8 cellular contexts compared by ENCODE assay signal in the genomic region with DNA sequence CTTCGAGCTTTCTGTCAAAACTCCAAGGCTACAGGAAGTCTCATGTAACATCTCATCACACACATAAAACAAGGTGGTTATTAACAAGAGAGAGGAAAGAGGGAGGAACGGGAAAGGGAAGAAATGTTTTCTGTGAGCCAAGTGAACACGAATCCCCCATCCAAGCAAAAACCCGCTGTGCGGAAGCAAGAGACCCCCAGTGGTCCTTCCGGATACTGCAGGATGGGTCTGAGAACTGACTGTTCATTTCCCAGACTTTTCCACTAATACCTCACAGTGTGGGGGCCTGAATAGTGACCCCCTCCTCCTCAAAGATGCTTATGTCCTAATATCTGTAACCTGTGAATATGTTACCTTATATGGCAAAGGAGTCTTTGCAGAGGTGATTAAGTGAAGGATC. TPM values are rescaled to one million over a fixed set of nuclear protein-coding genes. Genes with fewer than 3 reads are reported as not detected.
DNase-seq lines count a peak whose midpoint lies in the region; ATAC-seq and TF ChIP-seq lines count a peak whose summit lies in the region.

No MANE protein-coding gene starts in this region.

- intact Hi-C loops in left colon (cut with DNase I, micrococcal nuclease), result no loop called here

- no peak overlapping the region for H3K4me3 ChIP-seq in AG09309 (ENCODE audit: control insufficient read depth, low read depth, low read length)
- H3K4me3 ChIP-seq in astrocyte of the cerebellum (ENCODE audit: low read depth, low read length), result no peak overlapping the region

- in situ Hi-C loops in astrocyte of the cerebellum (cut with HindIII; ENCODE audit: low sequenced_read_pairs), result no loop called here

- no peak for DNase-seq in AG09309 (ENCODE audit: low read depth)
- no peak for DNase-seq in astrocyte of the cerebellum (ENCODE audit: low read depth)
- peak; percentile 74 for DNase-seq in left kidney (ENCODE audit: low read depth, low spot score)
- DNase-seq in GM10266 (ENCODE audit: extremely low spot score), result no peak
- no peak for DNase-seq in left colon

- TF ChIP-seq CTCF in AG09309 (IDR thresholded peaks at IDR 0.05; ENCODE audit: control insufficient read depth, insufficient read depth, low read depth, low read length, missing control alignments) (peak; percentile 60), astrocyte of the cerebellum (IDR thresholded peaks at IDR 0.05; ENCODE audit: low read depth, low read length, missing control alignments) (peak; percentile 87), GM10266 (IDR thresholded peaks at IDR 0.05; ENCODE audit: control insufficient read depth, insufficient read depth, low read depth, missing control alignments) (no peak)

- ATAC-seq in HG02610 (IDR thresholded peaks at IDR 0.05; ENCODE audit: unreplicated experiment) (peak; percentile 58), HG02870 (IDR thresholded peaks at IDR 0.05; ENCODE audit: unreplicated experiment) (no peak), left colon (no peak), HG03039 (IDR thresholded peaks at IDR 0.05; ENCODE audit: unreplicated experiment) (no peak)

RNA-seq across cellular contexts. Expression of a gene that starts 19.0 kb away (rescaled TPM):
- total RNA-seq in left colon, result under 1 TPM; 0.06 to 0.14 TPM

RNA-seq across cellular contexts. Expression of a gene that starts 20.0 kb away (rescaled TPM):
- total RNA-seq in left colon, result 100 to 1,000 TPM; 195 to 222 TPM

RNA-seq across cellular contexts. Expression of a gene that starts 58.1 kb away (rescaled TPM):
- not detected for total RNA-seq in left colon
